ENCODE assay signal across 14 cellular contexts in genomic region chr9:35951736-35952135, GRCh38. TPM values are rescaled to one million over a fixed set of nuclear protein-coding genes. Genes with fewer than 3 reads are reported as not detected.
DNase-seq lines count a peak whose midpoint lies in the region; ATAC-seq and TF ChIP-seq lines count a peak whose summit lies in the region.
"Had no signal": no experiment of that assay in that cellular context is flagged by ENCODE, and none has a peak within 500 bp of the region (broad histone marks: within the 10 kb centered on the region; RNA-seq: fewer than 3 reads in every experiment).

No MANE protein-coding gene starts in this region.

- peak; percentile 76 for DNase-seq in GM23248
- DNase-seq in RKO (ENCODE audit: low spot score): peak; percentile 40
- DNase-seq in fibroblast of lung (ENCODE audit: low read depth in 2 of 2): peak; percentile 32 to 80
- peak; percentile 54 for DNase-seq in non-pigmented ciliary epithelial cell (ENCODE audit: low read depth)
- DNase-seq in OCI-LY7 (ENCODE audit: low spot score): no peak
- no peak for DNase-seq in activated T-cell treated with anti-CD3 and anti-CD28 coated beads, Interleukin-2, amount 50 U/mL, for 4 hours
- no peak for DNase-seq in DMS79 (lab: John Stamatoyannopoulos, UW)
- DNase-seq: activated CD4-positive, alpha-beta T cell treated with anti-CD3 and anti-CD28 coated beads for 48 hours; body of pancreas; natural killer cell; T-cell had no signal

- H4K20me1 ChIP-seq in GM23248 (ENCODE audit: insufficient read depth): no peaks in the 10 kb centered on the region
- no peaks in the 10 kb centered on the region for H4K20me1 ChIP-seq in fibroblast of lung (ENCODE audit: control insufficient read depth, extremely low read depth, insufficient read depth, low read length)
- no peaks in the 10 kb centered on the region for H4K20me1 ChIP-seq in OCI-LY7 (ENCODE audit: insufficient read depth, low read length)

- H3K27ac ChIP-seq in GM23248 (peak overlapping the region; percentile 48), fibroblast of lung (ENCODE audit: insufficient read depth, low read length) (no peak overlapping the region), OCI-LY7 (ENCODE audit: low read depth, low read length, poor library complexity, severe bottlenecking) (no peak overlapping the region)
- H3K27ac ChIP-seq: body of pancreas had no signal

- H3K4me3 ChIP-seq in GM23248: no peak overlapping the region
- H3K4me3 ChIP-seq in fibroblast of lung (replicated peaks in 1 of 4; ENCODE audit: control extremely low read depth in 1 of 4, insufficient read depth in 1 of 4, low read depth in 3 of 4, low read length in 4 of 4): no peak overlapping the region
- H3K4me3 ChIP-seq in OCI-LY7 (ENCODE audit: low read depth, low read length, poor library complexity, severe bottlenecking): no peak overlapping the region
- H3K4me3 ChIP-seq: body of pancreas had no signal

- H3K36me3 ChIP-seq in GM23248 (ENCODE audit: low read depth): no peaks in the 10 kb centered on the region
- H3K36me3 ChIP-seq in fibroblast of lung (ENCODE audit: control insufficient read depth, insufficient read depth, low read length): no peaks in the 10 kb centered on the region
- no peaks in the 10 kb centered on the region for H3K36me3 ChIP-seq in OCI-LY7 (ENCODE audit: insufficient read depth, low read length)

- TF ChIP-seq CTCF in fibroblast of lung (conservative IDR thresholded peaks at IDR 0.05 in 1 of 2, IDR thresholded peaks at IDR 0.05 in 1 of 2; ENCODE audit: low read depth in 1 of 2, low read length in 2 of 2): no peak
- TF ChIP-seq CTCF in OCI-LY7 (conservative IDR thresholded peaks at IDR 0.05; ENCODE audit: low read length): no peak

- intact Hi-C loops in OCI-LY7 (cut with micrococcal nuclease; ENCODE audit: unreplicated experiment): no loop called here

- 15 to 25% methylated on average over 6 of the region's 6 CpGs for WGBS in GM23248 (ENCODE audit: low coverage in 1 of 2, low lambda C conversion rate in 2 of 2, missing lambda C conversion rate in 2 of 2), 2 experiments

- H3K9ac ChIP-seq in GM23248 (no peak overlapping the region), fibroblast of lung (ENCODE audit: insufficient read depth, low read length) (no peak overlapping the region)

- H3K4me2 ChIP-seq in GM23248 (ENCODE audit: unreplicated experiment) (no peak overlapping the region), fibroblast of lung (ENCODE audit: extremely low read depth, insufficient read depth, low read length) (peak overlapping the region; percentile 8), OCI-LY7 (ENCODE audit: low read length) (no peak overlapping the region)

- H2AFZ ChIP-seq in GM23248 (peak overlapping the region; percentile 57), fibroblast of lung (ENCODE audit: low read length) (no peak overlapping the region), OCI-LY7 (ENCODE audit: low read length) (no peak overlapping the region)

- H3K36me3 Mint-ChIP-seq in activated T-cell treated with anti-CD3 and anti-CD28 coated beads, Interleukin-2, amount 50 U/mL, for 4 hours (ENCODE audit: insufficient read depth): no peaks in the 10 kb centered on the region
- H3K36me3 Mint-ChIP-seq: natural killer cell, T-cell had no signal

- H3K4me1 Mint-ChIP-seq in activated T-cell treated with anti-CD3 and anti-CD28 coated beads, Interleukin-2, amount 50 U/mL, for 4 hours (ENCODE audit: low read depth): peaks cover 19% of the 10 kb centered on the region
- H3K4me1 Mint-ChIP-seq: natural killer cell had no signal

- H3K9me2 ChIP-seq in GM23248 (ENCODE audit: insufficient read depth): no peaks in the 10 kb centered on the region
- no peaks in the 10 kb centered on the region for H3K9me2 ChIP-seq in OCI-LY7 (ENCODE audit: insufficient read depth, low read length)

- peaks cover 29% of the 10 kb centered on the region for H3K4me1 ChIP-seq in GM23248 (ENCODE audit: insufficient read depth)
- H3K4me1 ChIP-seq in fibroblast of lung (ENCODE audit: control insufficient read depth, extremely low read depth, insufficient read depth, low read length): no peaks in the 10 kb centered on the region
- no peaks in the 10 kb centered on the region for H3K4me1 ChIP-seq in OCI-LY7 (ENCODE audit: insufficient read depth, low read length, poor library complexity, severe bottlenecking)
- H3K4me1 ChIP-seq: body of pancreas had no signal

- H3F3A ChIP-seq in GM23248 (ENCODE audit: insufficient read depth): peaks cover 16% of the 10 kb centered on the region

- CTCF ChIA-PET in OCI-LY7 (lab: Charles Lee; ENCODE audit: unreplicated experiment): no interaction called here

- POLR2A ChIA-PET in OCI-LY7 (lab: Charles Lee): no interaction called here

- in situ Hi-C loops in GM23248 (cut with MboI): no loop called here

- no TSS peak for BruUV-seq in OCI-LY7 (replicated peaks; lab: Mats Ljungman, UMichigan)

- no peak for ATAC-seq in HG02870 (IDR thresholded peaks at IDR 0.05; ENCODE audit: unreplicated experiment)
- ATAC-seq in activated T-cell treated with anti-CD3 and anti-CD28 coated beads, Interleukin-2, amount 50 U/mL, for 4 hours: no peak
- ATAC-seq: activated T-helper 17 cell treated with anti-CD3 and anti-CD28 coated beads, Interleukin-2, amount 50 U/mL, for 72 hours; body of pancreas; natural killer cell; T-cell had no signal

- H3K27me3 Mint-ChIP-seq in activated T-cell treated with anti-CD3 and anti-CD28 coated beads, Interleukin-2, amount 50 U/mL, for 4 hours (ENCODE audit: low read depth): peaks cover 11% of the 10 kb centered on the region

- no peak overlapping the region for H3K4me3 Mint-ChIP-seq in activated T-cell treated with anti-CD3 and anti-CD28 coated beads, Interleukin-2, amount 50 U/mL, for 4 hours
- H3K4me3 Mint-ChIP-seq: activated T-helper 17 cell treated with anti-CD3 and anti-CD28 coated beads, Interleukin-2, amount 50 U/mL, for 72 hours; natural killer cell; T-cell had no signal

- no peaks in the 10 kb centered on the region for H3K27me3 ChIP-seq in GM23248 (replicated peaks; ENCODE audit: insufficient read depth)
- no peaks in the 10 kb centered on the region for H3K27me3 ChIP-seq in fibroblast of lung (ENCODE audit: control insufficient read depth, insufficient read depth, low read length)
- H3K27me3 ChIP-seq: body of pancreas had no signal

- no peaks in the 10 kb centered on the region for H3K79me2 ChIP-seq in GM23248 (ENCODE audit: insufficient read depth)
- H3K79me2 ChIP-seq in fibroblast of lung (ENCODE audit: control insufficient read depth, insufficient read depth, low read length): no peaks in the 10 kb centered on the region
- no peaks in the 10 kb centered on the region for H3K79me2 ChIP-seq in OCI-LY7 (ENCODE audit: insufficient read depth, low read depth, low read length)

- H3K9me3 ChIP-seq in GM23248 (ENCODE audit: low read depth): no peaks in the 10 kb centered on the region
- no peaks in the 10 kb centered on the region for H3K9me3 ChIP-seq in fibroblast of lung (ENCODE audit: control insufficient read depth, insufficient read depth, low read depth, low read length)
- H3K9me3 ChIP-seq in OCI-LY7 (ENCODE audit: low read length): no peaks in the 10 kb centered on the region
- H3K9me3 ChIP-seq: body of pancreas had no signal

- H3K9me3 Mint-ChIP-seq in activated T-cell treated with anti-CD3 and anti-CD28 coated beads, Interleukin-2, amount 50 U/mL, for 4 hours: no peaks in the 10 kb centered on the region
- H3K9me3 Mint-ChIP-seq: activated T-helper 17 cell treated with anti-CD3 and anti-CD28 coated beads, Interleukin-2, amount 50 U/mL, for 72 hours; natural killer cell; T-cell had no signal

RNA-seq across cellular contexts. Expression of gene OR2S2, which starts 6.2 kb away (rescaled TPM):
- total RNA-seq in GM23248 (2014; rRNA removed; shearing (Covaris generic)): 0.11 TPM in 1 of 2 replicates, not detected in the other
- polyA plus RNA-seq in GM23248 (2016; fragmentation: Nextera tagmentation; extraction: Ambion mirVana): 0.30 and 0.67 TPM in 2 replicates
- 0.17 TPM in 1 of 2 replicates, not detected in the other for total RNA-seq in fibroblast of lung
- 0.17 and 0.18 TPM in 2 replicates for polyA plus RNA-seq in fibroblast of lung
- not detected in 2 replicates for polyA plus RNA-seq in fibroblast of lung (2012)
- polyA minus RNA-seq in fibroblast of lung (ENCODE audit: low replicate concordance): not detected in 2 replicates
- total RNA-seq in OCI-LY7 (2014; rRNA removed; shearing (Covaris generic)): not detected in 2 replicates
- not detected in 2 replicates for total RNA-seq in OCI-LY7 (2022)
- total RNA-seq in activated T-cell treated with anti-CD3 and anti-CD28 coated beads, Interleukin-2, amount 50 U/mL, for 4 hours: not detected
- total RNA-seq: activated T-helper 17 cell treated with anti-CD3 and anti-CD28 coated beads, Interleukin-2, amount 50 U/mL, for 72 hours; body of pancreas; natural killer cell; T-cell; temporal lobe had no signal

RNA-seq across cellular contexts. Expression of gene SPAAR, which starts 42.4 kb away (rescaled TPM):
- total RNA-seq in GM23248 (2014; rRNA removed; shearing (Covaris generic)): not detected in 2 replicates
- polyA plus RNA-seq in GM23248 (2016; fragmentation: Nextera tagmentation; extraction: Ambion mirVana): 0.23 and 0.39 TPM in 2 replicates
- under 0.01 and 0.17 TPM in 2 replicates for total RNA-seq in fibroblast of lung
- polyA plus RNA-seq in fibroblast of lung: 0.34 and 0.41 TPM in 2 replicates
- 0.37 and 0.48 TPM in 2 replicates for polyA plus RNA-seq in fibroblast of lung (2012)
- polyA minus RNA-seq in fibroblast of lung (ENCODE audit: low replicate concordance): not detected in 2 replicates
- total RNA-seq in OCI-LY7 (2014; rRNA removed; shearing (Covaris generic)): not detected in 2 replicates
- not detected in 2 replicates for total RNA-seq in OCI-LY7 (2022)
- not detected for total RNA-seq in activated T-cell treated with anti-CD3 and anti-CD28 coated beads, Interleukin-2, amount 50 U/mL, for 4 hours
- total RNA-seq: activated T-helper 17 cell treated with anti-CD3 and anti-CD28 coated beads, Interleukin-2, amount 50 U/mL, for 72 hours; natural killer cell; T-cell had no signal

RNA-seq across cellular contexts. Expression of gene HRCT1, which starts 45.7 kb away (rescaled TPM):
- 0.76 and 1.2 TPM in 2 replicates for total RNA-seq in GM23248 (2014; rRNA removed; shearing (Covaris generic))
- polyA plus RNA-seq in GM23248 (2016; fragmentation: Nextera tagmentation; extraction: Ambion mirVana): 3.4 and 3.6 TPM in 2 replicates
- 0.26 and 1.2 TPM in 2 replicates for total RNA-seq in fibroblast of lung
- polyA plus RNA-seq in fibroblast of lung: 3.1 and 3.3 TPM in 2 replicates
- 5.9 and 6.3 TPM in 2 replicates for polyA plus RNA-seq in fibroblast of lung (2012)
- polyA minus RNA-seq in fibroblast of lung (ENCODE audit: low replicate concordance): 5.4 and 6.0 TPM in 2 replicates
- not detected in 2 replicates for total RNA-seq in OCI-LY7 (2014; rRNA removed; shearing (Covaris generic))
- total RNA-seq in OCI-LY7 (2022): not detected in 2 replicates
- not detected for total RNA-seq in activated T-cell treated with anti-CD3 and anti-CD28 coated beads, Interleukin-2, amount 50 U/mL, for 4 hours
- total RNA-seq: activated T-helper 17 cell treated with anti-CD3 and anti-CD28 coated beads, Interleukin-2, amount 50 U/mL, for 72 hours; natural killer cell; T-cell; temporal lobe had no signal

Comparison
In these comparisons a context has a peak if more than half of its experiments do, and no peak if none do; other contexts are left out.
1. DNase-seq: peak in GM23248 (single experiment), RKO (single experiment), fibroblast of lung (2 of 2) and non-pigmented ciliary epithelial cell (single experiment); none in OCI-LY7 (single experiment), activated T-cell treated with anti-CD3 and anti-CD28 coated beads, Interleukin-2, amount 50 U/mL, for 4 hours (single experiment) and DMS79 (single experiment).